In the genomic region with DNA sequence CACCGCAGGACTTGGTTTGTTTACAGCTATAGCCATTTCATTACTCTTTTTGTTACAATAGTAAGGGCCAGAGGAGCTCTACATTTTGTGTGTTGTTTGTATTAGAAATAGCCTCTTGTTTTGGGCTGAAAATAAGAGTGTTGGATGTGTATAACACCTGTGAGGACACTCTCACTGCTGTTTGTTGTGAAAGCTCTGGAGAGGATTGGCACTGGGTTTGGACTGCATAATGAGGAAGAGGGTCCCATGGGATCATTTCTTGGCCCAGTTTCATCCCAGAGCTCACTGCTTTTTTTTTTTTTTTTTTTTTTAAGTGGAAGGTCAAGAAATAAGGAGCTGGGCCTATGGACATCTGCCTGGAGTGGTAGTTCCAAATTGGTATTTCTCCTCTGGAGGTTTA, we compare ENCODE assay signal across 28 cellular contexts.
"Had no signal": no experiment of that assay in that cellular context is flagged by ENCODE, and none has a peak within 500 bp of the region (broad histone marks: within the 10 kb centered on the region; RNA-seq: fewer than 3 reads in every experiment).

No MANE protein-coding gene starts in this region.

- H3K4me3 ChIP-seq: cardiac muscle cell, SJCRH30 had no signal

- H3K36me3 ChIP-seq: brain microvascular endothelial cell, cardiac muscle cell, SJCRH30 had no signal

- H3K9me3 ChIP-seq: SJCRH30, SK-N-SH had no signal

- H3K27me3 ChIP-seq: brain microvascular endothelial cell, cardiac muscle cell, SJCRH30 had no signal

- ATAC-seq: activated CD4-positive, alpha-beta T cell treated with anti-CD3 and anti-CD28 coated beads for 36 hours; activated T-helper 17 cell treated with anti-CD3 and anti-CD28 coated beads, Interleukin-2, amount 50 U/mL, for 72 hours; Panc1 had no signal

- H3K27ac ChIP-seq: brain microvascular endothelial cell, cardiac muscle cell, SJCRH30, VCaP had no signal

- H3K4me1 ChIP-seq: SJCRH30 had no signal

- DNase-seq: activated CD4-positive, alpha-beta memory T cell treated with anti-CD3 and anti-CD28 coated beads, Interleukin-2, amount 10 ng/mL, durations not matched to agents 7 days and 5 days; activated CD4-positive, alpha-beta T cell treated with anti-CD3 and anti-CD28 coated beads for 36 hours; activated CD4-positive, alpha-beta T cell treated with anti-CD3 and anti-CD28 coated beads, Interleukin-2, amount 50 U/mL, for 1 hour; activated CD4-positive, CD25-positive, alpha-beta regulatory T cell; activated gamma-delta T cell treated with Interleukin-2 at 50 U/mL for 16 hours; activated naive CD4-positive, alpha-beta T cell treated with anti-CD3 and anti-CD28 coated beads, Interleukin-2, amount 10 ng/mL, durations not matched to agents 7 days and 5 days; activated naive CD8-positive, alpha-beta T cell treated with anti-CD3 and anti-CD28 coated beads for 36 hours; activated T-cell treated with anti-CD3 and anti-CD28 coated beads for 4 hours; activated T-cell treated with anti-CD3 and anti-CD28 coated beads, Interleukin-2, amount 50 U/mL, for 48 hours; brain microvascular endothelial cell; cerebellar nuclear complex; KG1; NCI-H1105; NCI-H1436; NCI-H187; NCI-H2081; NCI-H345; NCI-H524; NCI-H748 treated with DMSO at 0.1 percent for 48 hours; Right ventricle myocardium superior; RPMI8226; SJCRH30; SK-N-SH; T-helper 1 cell had no signal
